ENCODE assay signal across 11 cellular contexts in genomic region chr12:25419595-25419994, GRCh38.
"Had no signal": no experiment of that assay in that cellular context is flagged by ENCODE, and none has a peak within 500 bp of the region (broad histone marks: within the 10 kb centered on the region; RNA-seq: fewer than 3 reads in every experiment).

No MANE protein-coding gene starts in this region.

- H3K27ac Mint-ChIP-seq: GM23338, H9, HFFc6, IgD-negative memory B cell had no signal

- H3K4me3 ChIP-seq: GM23338 had no signal

- H3K36me3 Mint-ChIP-seq: IgD-negative memory B cell had no signal

- H3K4me3 Mint-ChIP-seq: GM23338, H9, HFFc6, IgD-negative memory B cell had no signal

- H2AFZ ChIP-seq: GM23338 had no signal

- H3K9me3 Mint-ChIP-seq: GM23338, H9, HFFc6 had no signal

- H3K4me1 Mint-ChIP-seq: GM23338, H9 had no signal

- H3K4me2 ChIP-seq: GM23338 had no signal

- H3K27ac ChIP-seq: HL-60 had no signal

- ATAC-seq: GM23338, HepG2 had no signal

- DNase-seq: H9, HCEC 1CT, HFFc6, Kasumi-1, KG1 had no signal

- FAIRE-seq: H1, H54, HepG2 had no signal
